Comparison of ENCODE assay signal across 8 cellular contexts in the genomic region with DNA sequence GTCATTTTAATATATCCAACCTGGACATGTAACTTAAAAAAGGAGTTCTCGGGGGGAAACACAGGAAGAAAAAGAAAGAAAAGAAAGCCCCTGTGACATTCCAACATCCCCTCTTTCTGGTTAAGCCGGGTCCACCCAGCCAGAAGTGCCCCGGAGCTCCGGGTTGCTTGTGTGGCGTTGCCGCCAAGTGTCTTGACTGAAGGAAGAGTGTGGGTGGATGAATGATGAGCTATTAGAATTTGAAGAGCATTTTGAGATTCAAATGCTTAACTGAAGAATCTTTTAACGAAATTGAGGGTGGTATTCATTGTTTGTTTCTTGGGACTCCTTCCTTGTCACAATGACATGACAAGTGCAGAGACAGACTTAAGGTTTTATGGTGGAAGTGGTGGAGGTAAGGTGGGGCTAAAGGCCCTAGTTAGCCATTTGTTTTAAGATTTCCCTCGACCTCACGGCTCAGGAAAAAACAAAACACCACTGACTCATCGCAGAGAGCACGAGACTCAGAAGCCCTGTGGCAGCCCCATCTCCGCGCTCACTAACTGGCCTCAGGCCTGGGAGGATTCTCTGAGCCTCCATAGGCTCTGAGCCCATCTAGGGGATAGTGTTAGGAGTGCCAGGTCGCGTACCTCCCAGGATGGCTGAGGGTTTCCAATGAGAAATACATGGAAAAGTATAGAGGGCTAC. TPM values are rescaled to one million over a fixed set of nuclear protein-coding genes. Genes with fewer than 3 reads are reported as not detected.
DNase-seq lines count a peak whose midpoint lies in the region; ATAC-seq and TF ChIP-seq lines count a peak whose summit lies in the region.

No MANE protein-coding gene starts in this region.

- H3K27ac ChIP-seq in heart left ventricle (peak overlapping the region in 10 of 12 donors; percentile 59 to 95 (median 76)), upper lobe of right lung (peak overlapping the region; percentile 74)

- H3K36me3 ChIP-seq in heart left ventricle (no peaks in the 10 kb centered on the region), upper lobe of right lung (no peaks in the 10 kb centered on the region)

- H3K27me3 ChIP-seq in heart left ventricle (peaks cover 0 to 39% (median 0%) of the 10 kb centered on the region in 9 donors), upper lobe of right lung (no peaks in the 10 kb centered on the region)

- TF ChIP-seq CTCF in heart left ventricle (IDR thresholded peaks at IDR 0.05) (no peak), cardiac fibroblast (IDR thresholded peaks at IDR 0.05; ENCODE audit: low read depth, low read length) (no peak), upper lobe of right lung (IDR thresholded peaks at IDR 0.05) (no peak)

- no peak for DNase-seq in heart left ventricle
- DNase-seq in left ventricle myocardium superior, result no peak
- DNase-seq in cardiac fibroblast (ENCODE audit: low read depth in 2 of 2), result peak; percentile 77 to 78
- peak; percentile 16 to 89 for DNase-seq in lung microvascular endothelial cell (ENCODE audit: low read depth in 2 of 2)
- no peak for DNase-seq in upper lobe of right lung
- no peak for DNase-seq in 8988T

- H3K4me3 ChIP-seq in heart left ventricle, result peak overlapping the region in 3 of 12 donors; percentile 82 to 91 (median 85)
- no peak overlapping the region for H3K4me3 ChIP-seq in cardiac fibroblast (replicated peaks in 1 of 2; ENCODE audit: low read depth in 2 of 2, low read length in 2 of 2)
- no peak overlapping the region for H3K4me3 ChIP-seq in upper lobe of right lung

- intact Hi-C loops in heart left ventricle (cut with DNase I) (loop anchor here in 3 of 10 donors (5.0 to 10.0 kb wide), 4 partner anchors 246 to 456 kb away; no protein-coding TSS in a partner anchor), left ventricle myocardium superior (cut with micrococcal nuclease) (no loop called here), upper lobe of right lung (cut with DNase I) (no loop called here)

- H3K4me1 ChIP-seq in heart left ventricle (peaks cover 0 to 16% (median 8%) of the 10 kb centered on the region in 12 donors), upper lobe of right lung (peaks cover 26% of the 10 kb centered on the region)

- TF ChIP-seq POLR2A in heart left ventricle (IDR thresholded peaks at IDR 0.05), result no peak

- no peaks in the 10 kb centered on the region for H3K9me3 ChIP-seq in heart left ventricle
- no peaks in the 10 kb centered on the region for H3K9me3 ChIP-seq in upper lobe of right lung

- WGBS in heart left ventricle, 4 donors, result 70 to 74% (median 73%) methylated on average over 15 of the region's 15 CpGs

- no peak for ATAC-seq in heart left ventricle
- ATAC-seq in left ventricle myocardium superior, result no peak
- no peak for ATAC-seq in upper lobe of right lung
- no peak for ATAC-seq in HG03342 (IDR thresholded peaks at IDR 0.05; ENCODE audit: unreplicated experiment)
- no peak for ATAC-seq in HG02610 (IDR thresholded peaks at IDR 0.05; ENCODE audit: unreplicated experiment)

RNA-seq across cellular contexts. Expression of gene GLI3, which starts 1.8 kb away (rescaled TPM):
- total RNA-seq in heart left ventricle, result 10 to 100 TPM in 1 of 9 donors, 1 to 10 TPM in 8; 2.0 to 14.4 (median 6.4) TPM
- 1 to 10 TPM in 1 of 2 donors, under 1 TPM in 1; 0.50 to 2.3 TPM for polyA plus RNA-seq in heart left ventricle
- total RNA-seq in left ventricle myocardium superior, result 4.4 TPM
- total RNA-seq in lung microvascular endothelial cell, result under 0.01 and 0.44 TPM in 2 replicates
- 17.5 TPM for total RNA-seq in upper lobe of right lung

Comparison
In these comparisons a context has a peak if more than half of its experiments do, and no peak if none do; other contexts are left out.
1. DNase-seq: peak in cardiac fibroblast (2 of 2) and lung microvascular endothelial cell (2 of 2); none in heart left ventricle (0 of 5), left ventricle myocardium superior (single experiment), upper lobe of right lung (single experiment) and 8988T (single experiment).